In genomic region chr4:141331534-141332358, GRCh38 we compare ENCODE assay signal across 1 cellular context.
TF ChIP-seq lines count a peak whose summit lies in the region.

No MANE protein-coding gene starts in this region.

TF ChIP-seq in WTC11, 78 proteins besides CTCF, POLR2A, EP300 and RAD21 (continued from another document):
- TF ChIP-seq, protein P1, sequence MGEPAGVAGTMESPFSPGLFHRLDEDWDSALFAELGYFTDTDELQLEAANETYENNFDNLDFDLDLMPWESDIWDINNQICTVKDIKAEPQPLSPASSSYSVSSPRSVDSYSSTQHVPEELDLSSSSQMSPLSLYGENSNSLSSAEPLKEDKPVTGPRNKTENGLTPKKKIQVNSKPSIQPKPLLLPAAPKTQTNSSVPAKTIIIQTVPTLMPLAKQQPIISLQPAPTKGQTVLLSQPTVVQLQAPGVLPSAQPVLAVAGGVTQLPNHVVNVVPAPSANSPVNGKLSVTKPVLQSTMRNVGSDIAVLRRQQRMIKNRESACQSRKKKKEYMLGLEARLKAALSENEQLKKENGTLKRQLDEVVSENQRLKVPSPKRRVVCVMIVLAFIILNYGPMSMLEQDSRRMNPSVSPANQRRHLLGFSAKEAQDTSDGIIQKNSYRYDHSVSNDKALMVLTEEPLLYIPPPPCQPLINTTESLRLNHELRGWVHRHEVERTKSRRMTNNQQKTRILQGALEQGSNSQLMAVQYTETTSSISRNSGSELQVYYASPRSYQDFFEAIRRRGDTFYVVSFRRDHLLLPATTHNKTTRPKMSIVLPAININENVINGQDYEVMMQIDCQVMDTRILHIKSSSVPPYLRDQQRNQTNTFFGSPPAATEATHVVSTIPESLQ (CRISPR knock-in tag; IDR thresholded peaks at IDR 0.05), result no peak
- no peak for TF ChIP-seq ZNF671 (CRISPR knock-in tag; IDR thresholded peaks at IDR 0.05)
- no peak for TF ChIP-seq ZNF263 (CRISPR knock-in tag; IDR thresholded peaks at IDR 0.05; ENCODE audit: low read depth)
- TF ChIP-seq ATF3 (CRISPR knock-in tag; conservative IDR thresholded peaks at IDR 0.05), result no peak
- TF ChIP-seq, protein P2, sequence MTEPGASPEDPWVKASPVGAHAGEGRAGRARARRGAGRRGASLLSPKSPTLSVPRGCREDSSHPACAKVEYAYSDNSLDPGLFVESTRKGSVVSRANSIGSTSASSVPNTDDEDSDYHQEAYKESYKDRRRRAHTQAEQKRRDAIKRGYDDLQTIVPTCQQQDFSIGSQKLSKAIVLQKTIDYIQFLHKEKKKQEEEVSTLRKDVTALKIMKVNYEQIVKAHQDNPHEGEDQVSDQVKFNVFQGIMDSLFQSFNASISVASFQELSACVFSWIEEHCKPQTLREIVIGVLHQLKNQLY (CRISPR knock-in tag; IDR thresholded peaks at IDR 0.05), result no peak
- TF ChIP-seq, protein P3, sequence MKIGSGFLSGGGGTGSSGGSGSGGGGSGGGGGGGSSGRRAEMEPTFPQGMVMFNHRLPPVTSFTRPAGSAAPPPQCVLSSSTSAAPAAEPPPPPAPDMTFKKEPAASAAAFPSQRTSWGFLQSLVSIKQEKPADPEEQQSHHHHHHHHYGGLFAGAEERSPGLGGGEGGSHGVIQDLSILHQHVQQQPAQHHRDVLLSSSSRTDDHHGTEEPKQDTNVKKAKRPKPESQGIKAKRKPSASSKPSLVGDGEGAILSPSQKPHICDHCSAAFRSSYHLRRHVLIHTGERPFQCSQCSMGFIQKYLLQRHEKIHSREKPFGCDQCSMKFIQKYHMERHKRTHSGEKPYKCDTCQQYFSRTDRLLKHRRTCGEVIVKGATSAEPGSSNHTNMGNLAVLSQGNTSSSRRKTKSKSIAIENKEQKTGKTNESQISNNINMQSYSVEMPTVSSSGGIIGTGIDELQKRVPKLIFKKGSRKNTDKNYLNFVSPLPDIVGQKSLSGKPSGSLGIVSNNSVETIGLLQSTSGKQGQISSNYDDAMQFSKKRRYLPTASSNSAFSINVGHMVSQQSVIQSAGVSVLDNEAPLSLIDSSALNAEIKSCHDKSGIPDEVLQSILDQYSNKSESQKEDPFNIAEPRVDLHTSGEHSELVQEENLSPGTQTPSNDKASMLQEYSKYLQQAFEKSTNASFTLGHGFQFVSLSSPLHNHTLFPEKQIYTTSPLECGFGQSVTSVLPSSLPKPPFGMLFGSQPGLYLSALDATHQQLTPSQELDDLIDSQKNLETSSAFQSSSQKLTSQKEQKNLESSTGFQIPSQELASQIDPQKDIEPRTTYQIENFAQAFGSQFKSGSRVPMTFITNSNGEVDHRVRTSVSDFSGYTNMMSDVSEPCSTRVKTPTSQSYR (CRISPR knock-in tag; IDR thresholded peaks at IDR 0.05), result no peak
- no peak for TF ChIP-seq ZBTB21 (CRISPR knock-in tag; IDR thresholded peaks at IDR 0.05; ENCODE audit: borderline replicate concordance)
- TF ChIP-seq NR3C1 (CRISPR knock-in tag; conservative IDR thresholded peaks at IDR 0.05; ENCODE audit: low read depth), result no peak
